8 cellular contexts compared by ENCODE assay signal in the genomic region with DNA sequence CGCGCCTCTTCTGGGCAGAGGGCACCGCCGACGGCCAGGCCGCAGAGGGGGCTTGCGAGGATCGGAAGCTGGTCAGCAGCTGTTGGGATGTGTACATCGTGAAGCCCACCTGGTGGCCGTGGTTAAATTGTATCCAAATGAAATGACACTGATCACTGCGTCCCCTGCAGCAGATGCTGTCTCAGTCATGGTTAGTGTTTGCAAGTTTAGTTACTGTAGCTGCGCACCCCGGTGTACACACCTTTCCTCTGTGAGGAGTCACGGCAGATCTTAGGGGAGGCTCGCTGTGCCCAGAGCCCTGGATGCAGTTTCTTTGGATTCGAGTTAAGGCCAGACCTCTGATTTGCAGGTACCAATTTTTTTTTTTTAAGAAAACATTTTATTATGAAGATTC. TPM values are rescaled to one million over a fixed set of nuclear protein-coding genes. Genes with fewer than 3 reads are reported as not detected.
DNase-seq lines count a peak whose midpoint lies in the region; ATAC-seq and TF ChIP-seq lines count a peak whose summit lies in the region.

No MANE protein-coding gene starts in this region.

- WGBS in lung, 2 donors: 5 to 8% methylated on average over 16 of the region's 16 CpGs

- H3K9me3 ChIP-seq in MG63 (no peaks in the 10 kb centered on the region), lung (ENCODE audit: control insufficient read depth in 2 of 2, insufficient read depth in 1 of 2, low read length in 1 of 2) (no peaks in the 10 kb centered on the region), vagina (no peaks in the 10 kb centered on the region)

- H3K36me3 ChIP-seq in ACC112 (ENCODE audit: insufficient read depth, low read length): no peaks in the 10 kb centered on the region
- H3K36me3 ChIP-seq in MG63: peaks cover 7% of the 10 kb centered on the region
- H3K36me3 ChIP-seq in lung (ENCODE audit: control insufficient read depth in 2 of 2, insufficient read depth in 2 of 2, low read length in 2 of 2): peaks cover 0 to 4% of the 10 kb centered on the region in 2 donors
- no peaks in the 10 kb centered on the region for H3K36me3 ChIP-seq in vagina

- peak; percentile 15 for ATAC-seq in GM19455 (IDR thresholded peaks at IDR 0.05; ENCODE audit: unreplicated experiment)
- no peak for ATAC-seq in lung (ENCODE audit: insufficient read depth, low FRiP score)

- intact Hi-C loops in vagina (cut with DNase I): no loop called here

- no peak for TF ChIP-seq POLR2A in vagina (IDR thresholded peaks at IDR 0.05)

- no peak overlapping the region for H3K27ac ChIP-seq in ACC112 (ENCODE audit: low read depth, low read length)
- H3K27ac ChIP-seq in caudate nucleus (ENCODE audit: low read depth, low read length): peak overlapping the region; percentile 5
- peak overlapping the region; percentile 50 to 86 for H3K27ac ChIP-seq in lung (ENCODE audit: low read depth in 1 of 2, low read length in 1 of 2)
- H3K27ac ChIP-seq in vagina: peak overlapping the region; percentile 81

- H3K79me2 ChIP-seq in ACC112 (ENCODE audit: control insufficient read depth, insufficient read depth, low read length, unreplicated experiment): peaks cover 57% of the 10 kb centered on the region

- H3K27me3 ChIP-seq in ACC112 (ENCODE audit: insufficient read depth, low read length): no peaks in the 10 kb centered on the region
- H3K27me3 ChIP-seq in MG63: no peaks in the 10 kb centered on the region
- no peaks in the 10 kb centered on the region for H3K27me3 ChIP-seq in lung (ENCODE audit: control insufficient read depth, insufficient read depth)
- H3K27me3 ChIP-seq in vagina: no peaks in the 10 kb centered on the region

- peak overlapping the region; percentile 96 for H3K4me3 ChIP-seq in ACC112 (ENCODE audit: low read depth, low read length)
- H3K4me3 ChIP-seq in MG63: peak overlapping the region; percentile 73
- H3K4me3 ChIP-seq in lung: peak overlapping the region; percentile 96
- peak overlapping the region; percentile 92 to 99 for H3K4me3 ChIP-seq in vagina

- H3K4me1 ChIP-seq in ACC112 (ENCODE audit: control insufficient read depth, insufficient read depth, low read length, unreplicated experiment) (peaks cover 21% of the 10 kb centered on the region), lung (ENCODE audit: control insufficient read depth in 2 of 2, insufficient read depth in 2 of 2, low read length in 2 of 2) (peaks cover 12 to 26% of the 10 kb centered on the region in 2 donors), vagina (peaks cover 64% of the 10 kb centered on the region)

- TF ChIP-seq CTCF in lung (IDR thresholded peaks at IDR 0.05; ENCODE audit: control extremely low read depth, extremely low read depth): no peak
- TF ChIP-seq CTCF in vagina (IDR thresholded peaks at IDR 0.05): no peak

- DNase-seq in MG63 (no peak), caudate nucleus (lab: John Stamatoyannopoulos, UW) (no peak), lung (ENCODE audit: low spot score) (no peak), vagina (ENCODE audit: extremely low spot score in 2 of 2) (no peak), NCI-H1436 treated with DMSO at 0.1 percent for 48 hours (lab: John Stamatoyannopoulos, UW) (no peak), NCI-H774 (lab: John Stamatoyannopoulos, UW) (no peak)

- H2AFZ ChIP-seq in ACC112 (ENCODE audit: low read length, unreplicated experiment): peak overlapping the region; percentile 67

RNA-seq across cellular contexts. Expression of a gene that starts 0.7 kb away (rescaled TPM):
- total RNA-seq in MG63 (2014; rRNA removed; shearing (Covaris generic); ENCODE audit: low replicate concordance): 86.6 and 105 TPM in 2 replicates
- 10 to 100 TPM; 33.6 to 55.6 TPM for total RNA-seq in lung
- polyA plus RNA-seq in lung: 100 to 1,000 TPM in 1 of 2 donors, 10 to 100 TPM in 1; 64.3 to 143 TPM
- 28.2 TPM for total RNA-seq in vagina

RNA-seq across cellular contexts. Expression of a gene that starts 34.4 kb away (rescaled TPM):
- total RNA-seq in MG63 (2014; rRNA removed; shearing (Covaris generic); ENCODE audit: low replicate concordance): 17.8 and 20.9 TPM in 2 replicates
- 10 to 100 TPM; 14.5 to 39.5 TPM for total RNA-seq in lung
- 10 to 100 TPM; 11.0 to 26.4 TPM for polyA plus RNA-seq in lung
- total RNA-seq in vagina: 15.2 TPM

RNA-seq across cellular contexts. Expression of a gene that starts 34.5 kb away (rescaled TPM):
- not detected in 2 replicates for total RNA-seq in MG63 (2014; rRNA removed; shearing (Covaris generic); ENCODE audit: low replicate concordance)
- 10 to 100 TPM; 10.7 to 15.4 TPM for total RNA-seq in lung
- 1 to 10 TPM; 2.0 to 2.2 TPM for polyA plus RNA-seq in lung
- 1.5 TPM for total RNA-seq in vagina
